ENCODE assay signal across 9 cellular contexts in the genomic region with DNA sequence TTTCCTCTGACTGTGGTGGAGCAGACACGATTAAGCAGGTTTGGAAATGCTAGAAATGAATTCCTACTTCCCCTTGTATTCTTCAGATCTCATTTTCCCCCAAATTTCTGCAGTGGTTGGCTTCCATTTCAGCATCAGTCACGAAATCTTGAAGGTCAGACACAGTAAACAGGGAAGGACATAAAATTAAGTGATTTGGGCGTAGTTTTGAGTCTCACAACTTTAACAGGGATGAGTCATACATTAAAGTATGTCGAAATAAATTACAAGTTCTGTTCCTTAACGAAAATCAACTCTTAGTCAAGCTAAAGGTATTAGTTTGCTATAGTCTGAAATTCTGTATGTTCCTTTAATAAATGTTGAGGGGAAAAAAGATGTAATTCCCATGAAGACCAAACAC.
DNase-seq lines count a peak whose midpoint lies in the region; ATAC-seq, FAIRE-seq and TF ChIP-seq lines count a peak whose summit lies in the region.
"Had no signal": no experiment of that assay in that cellular context is flagged by ENCODE, and none has a peak within 500 bp of the region (broad histone marks: within the 10 kb centered on the region; RNA-seq: fewer than 3 reads in every experiment).

No MANE protein-coding gene starts in this region.

- H2AFZ ChIP-seq in SK-N-SH (ENCODE audit: low read depth) = no peak overlapping the region

- H3K9me2 ChIP-seq in SK-N-SH = no peaks in the 10 kb centered on the region

- H3K4me3 ChIP-seq in SK-N-SH (ENCODE audit: low read depth in 2 of 2, low read length in 1 of 2) = no peak overlapping the region
- H3K4me3 ChIP-seq in stomach = no peak overlapping the region
- H3K4me3 ChIP-seq in right atrium auricular region = no peak overlapping the region

- no peaks in the 10 kb centered on the region for H4K20me1 ChIP-seq in SK-N-SH (ENCODE audit: insufficient read depth)

- intact Hi-C loops in stomach (cut with DNase I; ENCODE audit: low total_unique reads) = no loop called here

- TF ChIP-seq CTCF in SK-N-SH (IDR thresholded peaks at IDR 0.05) = no peak
- TF ChIP-seq CTCF in stomach (IDR thresholded peaks at IDR 0.05) = no peak
- no peak for TF ChIP-seq CTCF in right atrium auricular region (IDR thresholded peaks at IDR 0.05)

- TF ChIP-seq POLR2A in H54 (IDR thresholded peaks at IDR 0.05; ENCODE audit: low read depth, low read length) (no peak), stomach (IDR thresholded peaks at IDR 0.05) (no peak)

- peak overlapping the region; percentile 14; the same call in 1 of the 2 replicates for H3K4me2 ChIP-seq in SK-N-SH

- ATAC-seq in GM19351 (IDR thresholded peaks at IDR 0.05; ENCODE audit: unreplicated experiment) = no peak

- peaks cover 0 to 12% of the 10 kb centered on the region in 2 experiments; a peak in 3 of 4 replicates for H3K4me1 ChIP-seq in SK-N-SH (ENCODE audit: control insufficient read depth in 1 of 2, insufficient read depth in 2 of 2, low read depth in 1 of 2, low read length in 1 of 2)
- H3K4me1 ChIP-seq in stomach = peaks cover 4 to 36% (median 16%) of the 10 kb centered on the region in 4 donors
- no peaks in the 10 kb centered on the region for H3K4me1 ChIP-seq in right atrium auricular region

- peaks cover 47% of the 10 kb centered on the region for H3F3A ChIP-seq in SK-N-SH (replicated peaks; ENCODE audit: insufficient read depth)

- peak; percentile 93 for FAIRE-seq in H54 (lab: Jason Lieb, UNC)

- H3K9me3 ChIP-seq in SK-N-SH (no peaks in the 10 kb centered on the region), stomach (no peaks in the 10 kb centered on the region), right atrium auricular region (no peaks in the 10 kb centered on the region)

- 34% methylated on average over 5 of the region's 5 CpGs for WGBS in SK-N-SH (ENCODE audit: low lambda C conversion rate)
- 42 to 53% (median 50%) methylated on average over 5 of the region's 5 CpGs for WGBS in stomach, 5 donors

- no peaks in the 10 kb centered on the region for H3K79me2 ChIP-seq in SK-N-SH (ENCODE audit: insufficient read depth)

- TF ChIP-seq EP300 in SK-N-SH (IDR thresholded peaks at IDR 0.05; ENCODE audit: borderline replicate concordance in 1 of 2, low read depth in 1 of 2, low read length in 1 of 2) = no peak
- no peak for TF ChIP-seq EP300 in stomach (IDR thresholded peaks at IDR 0.05)

- H3K9ac ChIP-seq in SK-N-SH = no peak overlapping the region

- DNase-seq in H54 (ENCODE audit: insufficient read length, low spot score) (no peak), SK-N-SH (no peak), fibroblast of the conjunctiva (ENCODE audit: low read depth) (peak; percentile 39), stomach (no peak), right atrium auricular region (ENCODE audit: low spot score) (no peak), NCI-H526 (lab: John Stamatoyannopoulos, UW) (no peak), NCI-H1092 (lab: John Stamatoyannopoulos, UW) (no peak)
- DNase-seq: stimulated activated naive CD4-positive, alpha-beta T cell had no signal

- H3K27me3 ChIP-seq in SK-N-SH (ENCODE audit: insufficient read depth) = no peaks in the 10 kb centered on the region
- H3K27me3 ChIP-seq in stomach = no peaks in the 10 kb centered on the region
- H3K27me3 ChIP-seq in right atrium auricular region = no peaks in the 10 kb centered on the region

- POLR2A ChIA-PET in SK-N-SH (lab: Yijun Ruan, JAX) = no interaction called here

- no peak for TF ChIP-seq RAD21 in SK-N-SH (IDR thresholded peaks at IDR 0.05; ENCODE audit: low read length)

- CTCF ChIA-PET in SK-N-SH (lab: Yijun Ruan, JAX) = interaction anchor here (1.3 to 1.7 kb wide), 2 partner anchors 98 to 184 kb away, joined by 4 to 6 read pairs; no protein-coding TSS in a partner anchor

- peaks cover 42 to 69% of the 10 kb centered on the region in 2 experiments for H3K36me3 ChIP-seq in SK-N-SH (replicated peaks in 1 of 2; ENCODE audit: control insufficient read depth in 1 of 2, insufficient read depth in 2 of 2, low read length in 1 of 2)
- H3K36me3 ChIP-seq in stomach = peaks cover 0 to 65% (median 61%) of the 10 kb centered on the region in 4 donors
- peaks cover 27% of the 10 kb centered on the region for H3K36me3 ChIP-seq in right atrium auricular region

- H3K27ac ChIP-seq in SK-N-SH (ENCODE audit: low read depth in 2 of 2, low read length in 1 of 2) = peak overlapping the region; percentile 66 to 72
- H3K27ac ChIP-seq in stomach = peak overlapping the region in 3 of 5 donors; percentile 37 to 63 (median 57)
- no peak overlapping the region for H3K27ac ChIP-seq in right atrium auricular region

TF ChIP-seq in SK-N-SH, 30 proteins besides CTCF, POLR2A, EP300 and RAD21:
- peak; percentile 72 for TF ChIP-seq FOSL2 (IDR thresholded peaks at IDR 0.05; ENCODE audit: borderline replicate concordance, low read depth)
- TF ChIP-seq POLR2AphosphoS5 (IDR thresholded peaks at IDR 0.05; ENCODE audit: low read depth, low read length) = 0 out of 2 replicates have a peak, but pooled peaks have one; percentile 10
- no peak for TF ChIP-seq TCF12 (IDR thresholded peaks at IDR 0.05)
- TF ChIP-seq NRF1 (IDR thresholded peaks at IDR 0.05; ENCODE audit: low read depth, low read length) = no peak
- peak; percentile 56; the same call in 1 of the 2 replicates for TF ChIP-seq JUND (IDR thresholded peaks at IDR 0.05)
- TF ChIP-seq, protein P1, sequence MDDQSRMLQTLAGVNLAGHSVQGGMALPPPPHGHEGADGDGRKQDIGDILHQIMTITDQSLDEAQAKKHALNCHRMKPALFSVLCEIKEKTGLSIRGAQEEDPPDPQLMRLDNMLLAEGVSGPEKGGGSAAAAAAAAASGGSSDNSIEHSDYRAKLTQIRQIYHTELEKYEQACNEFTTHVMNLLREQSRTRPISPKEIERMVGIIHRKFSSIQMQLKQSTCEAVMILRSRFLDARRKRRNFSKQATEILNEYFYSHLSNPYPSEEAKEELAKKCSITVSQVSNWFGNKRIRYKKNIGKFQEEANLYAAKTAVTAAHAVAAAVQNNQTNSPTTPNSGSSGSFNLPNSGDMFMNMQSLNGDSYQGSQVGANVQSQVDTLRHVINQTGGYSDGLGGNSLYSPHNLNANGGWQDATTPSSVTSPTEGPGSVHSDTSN (IDR thresholded peaks at IDR 0.05) = peak; percentile 61
- no peak for TF ChIP-seq MXI1 (IDR thresholded peaks at IDR 0.05; ENCODE audit: low read depth, low read length)

Comparison
In these comparisons a context has a peak if more than half of its experiments do, and no peak if none do; other contexts are left out.
1. H3K27ac ChIP-seq: peak in SK-N-SH (2 of 2) and stomach (3 of 5); none in right atrium auricular region (0 of 2).